23 cellular contexts compared by ENCODE assay signal in the genomic region with DNA sequence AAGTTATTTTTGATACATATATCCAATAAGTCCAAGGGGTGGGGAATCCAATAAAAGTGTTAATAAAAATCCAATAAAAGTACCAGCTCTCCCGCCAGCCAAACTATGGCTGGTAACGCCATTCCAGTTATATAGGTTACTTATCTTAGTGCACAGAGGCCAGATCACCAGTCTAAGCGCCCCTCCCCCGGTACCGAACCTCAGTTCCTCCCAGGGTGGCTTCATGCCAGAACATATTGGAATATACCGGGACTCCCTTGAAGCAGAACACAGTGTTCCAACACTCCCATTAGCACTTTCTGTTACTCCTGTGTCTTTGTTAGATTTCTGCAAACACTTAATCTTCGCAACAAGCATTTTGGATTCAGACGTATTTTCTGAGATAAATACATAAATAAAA.
"Had no signal": no experiment of that assay in that cellular context is flagged by ENCODE, and none has a peak within 500 bp of the region (broad histone marks: within the 10 kb centered on the region; RNA-seq: fewer than 3 reads in every experiment).

No MANE protein-coding gene starts in this region.

- H3K4me3 Mint-ChIP-seq: activated CD8-positive, alpha-beta T cell treated with anti-CD3 and anti-CD28 coated beads for 36 hours; neural crest cell; stimulated activated memory B cell treated with anti-CD40 and anti-IgM and Interleukin-4, amounts not matched to agents 10 μg/mL and 1 μg/mL and 100 μg/mL, for 72 hours had no signal

- H3K27ac Mint-ChIP-seq: activated CD8-positive, alpha-beta T cell treated with anti-CD3 and anti-CD28 coated beads for 36 hours; stimulated activated memory B cell treated with anti-CD40 and anti-IgM and Interleukin-4, amounts not matched to agents 10 μg/mL and 1 μg/mL and 100 μg/mL, for 72 hours had no signal

- H3K27ac ChIP-seq: brain microvascular endothelial cell, esophagus squamous epithelium, gastrocnemius medialis, lower lobe of right lung, sigmoid colon, upper lobe of left lung had no signal

- ATAC-seq: activated CD8-positive, alpha-beta T cell treated with anti-CD3 and anti-CD28 coated beads for 36 hours; activated naive CD4-positive, alpha-beta T cell treated with anti-CD3 and anti-CD28 coated beads, Interleukin-2, amount 50 U/mL, for 72 hours; gastrocnemius medialis; left cardiac atrium; lower lobe of right lung; mucosa of descending colon; SK-N-SH treated with all-trans-retinoic acid at 6 μM for 48 hours; stimulated activated memory B cell treated with anti-CD40 and anti-IgM and Interleukin-4, amounts not matched to agents 10 μg/mL and 1 μg/mL and 100 μg/mL, for 72 hours had no signal

- DNase-seq: activated CD4-positive, alpha-beta T cell treated with anti-CD3 and anti-CD28 coated beads for 48 hours; activated CD8-positive, alpha-beta T cell treated with anti-CD3 and anti-CD28 coated beads for 36 hours; activated gamma-delta T cell treated with Interleukin-2 at 50 U/mL for 16 hours; activated T-cell treated with anti-CD3 and anti-CD28 coated beads, Interleukin-2, amount 50 U/mL, for 1 hour; aorta; brain microvascular endothelial cell; central memory CD4-positive, alpha-beta T cell; effector memory CD4-positive, alpha-beta T cell; esophagus squamous epithelium; gastrocnemius medialis; islet precursor cell; left cardiac atrium; lower lobe of right lung; mesendoderm; mucosa of descending colon; occipital lobe; sigmoid colon; stimulated activated CD4-positive, alpha-beta T cell treated with anti-CD3 and anti-CD28 coated beads, Interleukin-15, amount 100 ng/mL, for 24 hours; upper lobe of left lung had no signal

- H3K9me3 Mint-ChIP-seq: neural crest cell; stimulated activated memory B cell treated with anti-CD40 and anti-IgM and Interleukin-4, amounts not matched to agents 10 μg/mL and 1 μg/mL and 100 μg/mL, for 72 hours had no signal

- H3K27me3 Mint-ChIP-seq: activated CD8-positive, alpha-beta T cell treated with anti-CD3 and anti-CD28 coated beads for 36 hours; stimulated activated memory B cell treated with anti-CD40 and anti-IgM and Interleukin-4, amounts not matched to agents 10 μg/mL and 1 μg/mL and 100 μg/mL, for 72 hours had no signal
